8 cellular contexts compared by ENCODE assay signal in genomic region chr20:32481311-32482103, GRCh38.
A peak's percentile ranks its signal among the peaks of the same experiment; 100 is the strongest.
DNase-seq lines count a peak whose midpoint lies in the region; ATAC-seq and TF ChIP-seq lines count a peak whose summit lies in the region.

No MANE protein-coding gene starts in this region.

- H3K27me3 Mint-ChIP-seq in immature natural killer cell (ENCODE audit: low read depth in 3 of 3): peaks cover 5 to 27% (median 7%) of the 10 kb centered on the region in 3 donors

- no peak overlapping the region for H3K27ac ChIP-seq in HL-60 (replicated peaks)
- H3K27ac ChIP-seq in angular gyrus (ENCODE audit: low read depth, low read length): peak overlapping the region; percentile 62
- peak overlapping the region; percentile 73 for H3K27ac ChIP-seq in smooth muscle cell (ENCODE audit: low read depth)

- peak overlapping the region; percentile 72 for H3K4me3 ChIP-seq in HL-60 (replicated peaks; ENCODE audit: insufficient read depth, low read length)
- peak overlapping the region; percentile 88 for H3K4me3 ChIP-seq in smooth muscle cell

- H3K4me3 Mint-ChIP-seq in immature natural killer cell: peak overlapping the region; percentile 69 to 78 (median 76)

- H3K4me1 ChIP-seq in smooth muscle cell (ENCODE audit: low read depth): peaks cover 23% of the 10 kb centered on the region

- TF ChIP-seq CTCF in HL-60 (IDR thresholded peaks at IDR 0.05; ENCODE audit: insufficient read depth, low read length) (no peak), smooth muscle cell (IDR thresholded peaks at IDR 0.05; ENCODE audit: borderline replicate concordance, insufficient read depth, poor library complexity, severe bottlenecking) (no peak)

- no peaks in the 10 kb centered on the region for H3K36me3 ChIP-seq in smooth muscle cell (ENCODE audit: low read depth)

- peaks cover 67% of the 10 kb centered on the region for H3K79me2 ChIP-seq in smooth muscle cell (ENCODE audit: low read depth)

- H3K4me2 ChIP-seq in smooth muscle cell: peak overlapping the region; percentile 89

- H3K9me3 ChIP-seq in smooth muscle cell (replicated peaks; ENCODE audit: low read depth): no peaks in the 10 kb centered on the region

- peaks cover 0 to 2% (median 0%) of the 10 kb centered on the region in 3 donors for H3K36me3 Mint-ChIP-seq in immature natural killer cell

- ATAC-seq in HG03354 (IDR thresholded peaks at IDR 0.05; ENCODE audit: poor library complexity, severe bottlenecking, unreplicated experiment): no peak

- peaks cover 77% of the 10 kb centered on the region in 2 donors for H3K4me1 Mint-ChIP-seq in immature natural killer cell

- peaks cover 31% of the 10 kb centered on the region for H3F3A ChIP-seq in smooth muscle cell (ENCODE audit: low read depth)

- no peaks in the 10 kb centered on the region for H3K27me3 ChIP-seq in HL-60 (ENCODE audit: insufficient read depth, poor library complexity, severe bottlenecking)
- no peaks in the 10 kb centered on the region for H3K27me3 ChIP-seq in smooth muscle cell (ENCODE audit: low read depth)

- H3K27ac Mint-ChIP-seq in immature natural killer cell: peak overlapping the region in 2 of 6 donors; percentile 45 to 60

- peak overlapping the region; percentile 83 for H3K9ac ChIP-seq in smooth muscle cell (ENCODE audit: low read depth)

- no peak for DNase-seq in HL-60 (ENCODE audit: low read depth in 1 of 2, low spot score in 1 of 2)
- no peak for DNase-seq in immature natural killer cell
- DNase-seq in smooth muscle cell (lab: John Stamatoyannopoulos, UW; ENCODE audit: unreplicated experiment): no peak
- no peak for DNase-seq in NCI-H1694 (lab: John Stamatoyannopoulos, UW)
- DNase-seq in AG20443 (ENCODE audit: low spot score): no peak
- no peak for DNase-seq in SW480 (ENCODE audit: low spot score)

- 16% methylated on average over 13 of the region's 13 CpGs for WGBS in smooth muscle cell (ENCODE audit: low lambda C conversion rate)

- peaks cover 0 to 2% (median 0%) of the 10 kb centered on the region in 6 donors for H3K9me3 Mint-ChIP-seq in immature natural killer cell

- peaks cover 64% of the 10 kb centered on the region for H4K20me1 ChIP-seq in smooth muscle cell (ENCODE audit: low read depth)

- no peak overlapping the region for H2AFZ ChIP-seq in smooth muscle cell (ENCODE audit: low read depth)
